Comparison of ENCODE assay signal across 8 cellular contexts in the genomic region with DNA sequence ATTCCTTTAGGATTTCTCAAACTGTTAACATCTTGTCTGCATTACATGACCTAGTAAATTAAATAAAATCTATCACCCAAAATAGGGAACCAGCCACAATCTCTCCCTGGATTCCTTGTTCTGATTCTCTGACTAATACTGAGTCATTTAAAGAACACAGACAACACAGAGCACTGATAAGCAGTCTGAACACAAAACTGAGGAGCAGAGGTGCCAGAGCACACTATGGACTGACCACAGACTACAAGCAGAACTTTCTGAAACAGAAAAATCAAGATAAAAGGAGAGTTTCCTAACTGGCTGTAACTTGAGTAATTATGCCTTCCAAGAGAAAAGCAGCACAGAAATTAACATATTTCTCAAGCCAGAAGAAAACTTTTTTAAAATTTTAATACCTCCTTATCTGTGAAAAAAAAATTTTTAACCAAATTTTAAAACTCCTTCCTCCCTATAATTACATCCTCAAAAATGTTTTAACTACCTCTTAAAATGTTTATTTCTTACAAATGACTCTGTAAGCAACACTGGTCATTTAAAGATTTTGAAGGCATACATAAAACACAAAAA.
DNase-seq lines count a peak whose midpoint lies in the region; ATAC-seq and TF ChIP-seq lines count a peak whose summit lies in the region.

No MANE protein-coding gene starts in this region.

- H3K18ac ChIP-seq in H9 (ENCODE audit: insufficient read length, low read depth, low read length): no peak overlapping the region

- H3K4me2 ChIP-seq in H9 (ENCODE audit: insufficient read depth, insufficient read length, low read length): no peak overlapping the region
- peak overlapping the region; percentile 77 for H3K4me2 ChIP-seq in smooth muscle cell

- H2AFZ ChIP-seq in H9 (ENCODE audit: low read length) (no peak overlapping the region), smooth muscle cell (ENCODE audit: low read depth) (no peak overlapping the region)

- H2BK5ac ChIP-seq in H9 (ENCODE audit: insufficient read length, low read length): no peak overlapping the region

- H3K4me3 Mint-ChIP-seq in H9: no peak overlapping the region; a peak in 1 of 5 replicates
- H3K4me3 Mint-ChIP-seq in T-helper 17 cell: no peak overlapping the region

- H3K9me3 Mint-ChIP-seq in H9: peaks cover 9 to 13% of the 10 kb centered on the region in 2 experiments

- H3K9me3 ChIP-seq in A673 (ENCODE audit: low read depth, low read length, poor library complexity, severe bottlenecking): no peaks in the 10 kb centered on the region
- H3K9me3 ChIP-seq in H9 (ENCODE audit: control insufficient read depth, low read depth, low read length): no peaks in the 10 kb centered on the region
- no peaks in the 10 kb centered on the region for H3K9me3 ChIP-seq in T-helper 17 cell (ENCODE audit: control insufficient read depth, low read length, poor library complexity, severe bottlenecking)
- no peaks in the 10 kb centered on the region for H3K9me3 ChIP-seq in smooth muscle cell (replicated peaks; ENCODE audit: low read depth)

- CTCF ChIA-PET in A673 (lab: Charles Lee): no interaction called here

- H3K27ac ChIP-seq in A673 (ENCODE audit: low read depth, low read length, poor library complexity, severe bottlenecking) (no peak overlapping the region), H9 (ENCODE audit: insufficient read length, low read depth, low read length) (no peak overlapping the region), smooth muscle cell (ENCODE audit: low read depth) (peak overlapping the region; percentile 99)

- no peaks in the 10 kb centered on the region for H3K23me2 ChIP-seq in H9 (ENCODE audit: insufficient read length, low read depth, low read length, poor library complexity, severe bottlenecking)

- H3K27me3 ChIP-seq in A673 (replicated peaks; ENCODE audit: insufficient read depth, low read depth, low read length, poor library complexity) (no peaks in the 10 kb centered on the region), H9 (ENCODE audit: insufficient read depth, low read length) (no peaks in the 10 kb centered on the region), smooth muscle cell (ENCODE audit: low read depth) (no peaks in the 10 kb centered on the region)

- H3K4me1 Mint-ChIP-seq in H9 (peaks cover 15 to 21% of the 10 kb centered on the region in 2 experiments), T-helper 17 cell (peaks cover 19% of the 10 kb centered on the region)

- H3F3A ChIP-seq in smooth muscle cell (ENCODE audit: low read depth): peaks cover 18% of the 10 kb centered on the region

- H3K79me1 ChIP-seq in H9 (ENCODE audit: insufficient read depth, low read depth, low read length, poor library complexity, severe bottlenecking): no peaks in the 10 kb centered on the region

- BruUV-seq in A673 (replicated peaks; lab: Mats Ljungman, UMichigan): no TSS peak

- POLR2A ChIA-PET in A673 (lab: Charles Lee; ENCODE audit: low non-redundant PET): no interaction called here

- H3K27me3 Mint-ChIP-seq in H9 (ENCODE audit: low read depth) (peaks cover 4% of the 10 kb centered on the region), T-helper 17 cell (no peaks in the 10 kb centered on the region)

- no peak overlapping the region for H4K5ac ChIP-seq in H9 (ENCODE audit: insufficient read length, low read depth, low read length)

- no peak overlapping the region for H2BK20ac ChIP-seq in H9 (ENCODE audit: low read depth, low read length, poor library complexity, severe bottlenecking)

- no peak overlapping the region for H2BK12ac ChIP-seq in H9 (ENCODE audit: insufficient read length, low read depth, low read length)

- H3K4me3 ChIP-seq in A673 (ENCODE audit: low read depth, low read length, poor library complexity, severe bottlenecking) (no peak overlapping the region), foreskin fibroblast (ENCODE audit: low read depth in 1 of 2, low read length in 2 of 2) (no peak overlapping the region), smooth muscle cell (peak overlapping the region; percentile 17)

- H3K27ac Mint-ChIP-seq in H9: peak overlapping the region; percentile 30 to 69 (median 66); a peak in 5 of 7 replicates
- H3K27ac Mint-ChIP-seq in T-helper 17 cell: peak overlapping the region; percentile 65

- intact Hi-C loops in A673 (cut with micrococcal nuclease; ENCODE audit: unreplicated experiment): no loop called here

- H3K79me2 ChIP-seq in H9 (ENCODE audit: insufficient read depth, low read length): no peaks in the 10 kb centered on the region
- peaks cover 50% of the 10 kb centered on the region for H3K79me2 ChIP-seq in smooth muscle cell (ENCODE audit: low read depth)

- no peak overlapping the region for H2AK5ac ChIP-seq in H9 (ENCODE audit: insufficient read length, low read length)

- no peak overlapping the region for H3T11ph ChIP-seq in H9 (ENCODE audit: low read length)

- H4K20me1 ChIP-seq in H9 (ENCODE audit: control insufficient read depth, insufficient read depth, insufficient read length): no peaks in the 10 kb centered on the region
- H4K20me1 ChIP-seq in smooth muscle cell (ENCODE audit: low read depth): peaks cover 6% of the 10 kb centered on the region

- H4K8ac ChIP-seq in H9 (replicated peaks; ENCODE audit: insufficient read length, low read depth, low read length): no peak overlapping the region

- H3K36me3 ChIP-seq in A673 (ENCODE audit: insufficient read depth, low read length, poor library complexity, severe bottlenecking): no peaks in the 10 kb centered on the region
- H3K36me3 ChIP-seq in smooth muscle cell (ENCODE audit: low read depth): no peaks in the 10 kb centered on the region

- H3K14ac ChIP-seq in H9 (ENCODE audit: insufficient read depth, low read length): no peak overlapping the region

- no peak overlapping the region for H2BK15ac ChIP-seq in H9 (ENCODE audit: low read depth, low read length)

- DNase-seq in A673 (ENCODE audit: low spot score) (peak; percentile 47), H9 (no peak), T-helper 17 cell (no peak), foreskin fibroblast (peak; percentile 94 to 95), smooth muscle cell (lab: John Stamatoyannopoulos, UW; ENCODE audit: unreplicated experiment) (no peak), NCI-H2171 (lab: John Stamatoyannopoulos, UW) (no peak)
- no peak for DNase-seq in activated CD4-positive, alpha-beta T cell treated with anti-CD3 and anti-CD28 coated beads, Interleukin-2, amount 50 U/mL, for 48 hours

- ATAC-seq in T-helper 17 cell (no peak), HG02981 (IDR thresholded peaks at IDR 0.05; ENCODE audit: unreplicated experiment) (no peak)

- H3K23ac ChIP-seq in H9 (ENCODE audit: insufficient read length, low read depth, low read length): no peak overlapping the region

- TF ChIP-seq CTCF in A673 (conservative IDR thresholded peaks at IDR 0.05; ENCODE audit: low read depth, low read length) (no peak), H9 (conservative IDR thresholded peaks at IDR 0.05) (no peak), foreskin fibroblast (IDR thresholded peaks at IDR 0.05; ENCODE audit: low read depth, low read length) (no peak), smooth muscle cell (IDR thresholded peaks at IDR 0.05; ENCODE audit: borderline replicate concordance, insufficient read depth, poor library complexity, severe bottlenecking) (no peak)

- H2BK120ac ChIP-seq in H9 (ENCODE audit: low read depth, low read length, poor library complexity, severe bottlenecking): no peak overlapping the region

- H3K9ac ChIP-seq in H9 (ENCODE audit: extremely low read depth, insufficient read length, low read length): no peak overlapping the region
- peak overlapping the region; percentile 92 for H3K9ac ChIP-seq in smooth muscle cell (ENCODE audit: low read depth)

- H3K56ac ChIP-seq in H9 (ENCODE audit: insufficient read length, low read depth, low read length): no peak overlapping the region

- H3K36me3 Mint-ChIP-seq in H9 (ENCODE audit: insufficient read depth in 1 of 3, low read depth in 3 of 3) (peaks cover 8 to 14% (median 13%) of the 10 kb centered on the region in 3 experiments), T-helper 17 cell (ENCODE audit: low read depth) (peaks cover 5% of the 10 kb centered on the region)

- H3K4ac ChIP-seq in H9 (ENCODE audit: low read depth, low read length): no peak overlapping the region

- peaks cover 6% of the 10 kb centered on the region for H3K4me1 ChIP-seq in A673 (ENCODE audit: insufficient read depth, low read length, poor library complexity, severe bottlenecking)
- peaks cover 3% of the 10 kb centered on the region; the same call in 1 of the 2 replicates for H3K4me1 ChIP-seq in H9 (ENCODE audit: insufficient read depth, low read length)
- H3K4me1 ChIP-seq in smooth muscle cell (ENCODE audit: low read depth): peaks cover 17% of the 10 kb centered on the region

- no peak overlapping the region for H4K91ac ChIP-seq in H9 (ENCODE audit: insufficient read length, low read depth, low read length)

Comparison
In these comparisons a context has a peak if more than half of its experiments do, and no peak if none do; other contexts are left out.
1. DNase-seq: peak in A673 (single experiment) and foreskin fibroblast (2 of 2); none in H9 (single experiment), T-helper 17 cell (0 of 3), smooth muscle cell (single experiment), NCI-H2171 (single experiment) and activated CD4-positive, alpha-beta T cell treated with anti-CD3 and anti-CD28 coated beads, Interleukin-2, amount 50 U/mL, for 48 hours (0 of 2).